25 cellular contexts compared by ENCODE assay signal in the genomic region with DNA sequence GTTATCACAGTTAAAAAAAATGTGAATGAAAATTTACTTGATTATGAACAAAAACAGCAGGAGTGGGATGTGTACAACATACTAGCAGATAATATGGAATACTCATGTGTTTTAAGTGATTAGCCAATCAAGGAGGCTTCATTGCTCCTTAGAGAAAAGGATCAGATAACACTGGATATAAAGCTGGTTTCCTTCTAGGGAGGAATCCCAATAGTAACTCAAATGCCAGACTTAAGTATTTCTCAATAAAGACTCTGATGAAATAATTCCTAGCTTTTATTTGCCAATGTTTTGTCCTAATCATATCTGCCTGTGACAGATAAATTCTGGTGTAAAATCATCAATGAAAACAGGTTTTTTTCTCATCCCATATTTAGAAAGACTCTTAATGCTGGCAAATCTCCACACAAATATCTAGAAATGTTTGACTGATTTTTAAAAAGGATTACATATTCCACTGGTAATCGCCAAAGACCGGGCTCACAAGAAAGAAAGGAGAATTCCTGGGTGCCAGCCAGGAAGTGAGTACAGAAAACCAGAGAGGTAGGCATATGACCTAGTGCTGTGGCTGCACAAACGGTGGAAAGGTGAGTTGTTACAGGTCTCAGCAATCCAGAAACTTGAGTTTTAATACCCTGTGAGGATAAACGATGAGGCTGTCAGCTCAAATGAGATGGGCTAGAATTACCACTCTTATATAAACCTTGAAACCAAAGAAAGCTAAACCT.
DNase-seq lines count a peak whose midpoint lies in the region; ATAC-seq and TF ChIP-seq lines count a peak whose summit lies in the region.
"Had no signal": no experiment of that assay in that cellular context is flagged by ENCODE, and none has a peak within 500 bp of the region (broad histone marks: within the 10 kb centered on the region; RNA-seq: fewer than 3 reads in every experiment).

No MANE protein-coding gene starts in this region.

- H3K9me3 Mint-ChIP-seq in activated T-helper 17 cell treated with anti-CD3 and anti-CD28 coated beads, Interleukin-2, amount 50 U/mL, for 72 hours: no peaks in the 10 kb centered on the region
- H3K9me3 Mint-ChIP-seq: CD8-positive, alpha-beta T cell; neural progenitor cell; T-helper 1 cell treated with Interleukin-12 subunit alpha and Interleukin-12 subunit beta and Interleukin-4 antibody, amounts not matched to agents 30 μg/mL and 1 μg/mL, for 36 hours had no signal

- H3K4me3 Mint-ChIP-seq in activated T-helper 17 cell treated with anti-CD3 and anti-CD28 coated beads, Interleukin-2, amount 50 U/mL, for 72 hours: no peak overlapping the region
- H3K4me3 Mint-ChIP-seq: CD8-positive, alpha-beta T cell; neural progenitor cell; T-helper 1 cell treated with Interleukin-12 subunit alpha and Interleukin-12 subunit beta and Interleukin-4 antibody, amounts not matched to agents 30 μg/mL and 1 μg/mL, for 36 hours had no signal

- TF ChIP-seq CTCF in AG09319 (IDR thresholded peaks at IDR 0.05; ENCODE audit: low read depth, low read length) (no peak), fibroblast of mammary gland (conservative IDR thresholded peaks at IDR 0.05; ENCODE audit: control insufficient read depth, insufficient read depth, low read depth, low read length) (no peak), omental fat pad (IDR thresholded peaks at IDR 0.05) (no peak)

- H3K4me3 ChIP-seq in fibroblast of mammary gland (ENCODE audit: control insufficient read depth, low read depth, low read length): no peak overlapping the region
- H3K4me3 ChIP-seq: mucosa of descending colon, neural progenitor cell, thoracic aorta had no signal

- H3K27ac Mint-ChIP-seq in activated T-helper 17 cell treated with anti-CD3 and anti-CD28 coated beads, Interleukin-2, amount 50 U/mL, for 72 hours: peak overlapping the region; percentile 20
- H3K27ac Mint-ChIP-seq: CD8-positive, alpha-beta T cell; neural progenitor cell; T-helper 1 cell treated with Interleukin-12 subunit alpha and Interleukin-12 subunit beta and Interleukin-4 antibody, amounts not matched to agents 30 μg/mL and 1 μg/mL, for 36 hours had no signal

- DNase-seq in AG09319 (ENCODE audit: extremely low read depth, low read depth) (peak; percentile 16), fibroblast of mammary gland (ENCODE audit: low read depth) (peak; percentile 56), omental fat pad (ENCODE audit: low spot score) (no peak), T1000 (lab: John Stamatoyannopoulos, UW) (no peak), NCI-H1436 (lab: John Stamatoyannopoulos, UW) (no peak)
- DNase-seq: activated CD8-positive, alpha-beta memory T cell treated with anti-CD3 and anti-CD28 coated beads, Interleukin-2, amount 50 U/mL, for 48 hours; activated gamma-delta T cell treated with Interleukin-2 at 50 U/mL for 16 hours; amniotic stem cell; CD8-positive, alpha-beta T cell; DMS79 treated with DMSO at 0.1 percent for 48 hours; effector CD8-positive, alpha-beta T cell; Karpas-422; left colon; NCI-H1092 treated with DMSO at 0.1 percent for 48 hours; NCI-H82; OCI-M1; SIG-M5 had no signal

- no peak for ATAC-seq in activated T-helper 17 cell treated with anti-CD3 and anti-CD28 coated beads, Interleukin-2, amount 50 U/mL, for 72 hours (replicated peaks)
- ATAC-seq in omental fat pad (ENCODE audit: low FRiP score) (peak; percentile 51), SK-N-SH treated with all-trans-retinoic acid at 6 μM for 48 hours (no peak), HG03571 (IDR thresholded peaks at IDR 0.05; ENCODE audit: unreplicated experiment) (no peak)
- ATAC-seq: CD8-positive, alpha-beta T cell; foreskin keratinocyte; left colon; mucosa of descending colon had no signal

- no peaks in the 10 kb centered on the region for H3K27me3 Mint-ChIP-seq in activated T-helper 17 cell treated with anti-CD3 and anti-CD28 coated beads, Interleukin-2, amount 50 U/mL, for 72 hours

- no peaks in the 10 kb centered on the region for H3K4me1 Mint-ChIP-seq in activated T-helper 17 cell treated with anti-CD3 and anti-CD28 coated beads, Interleukin-2, amount 50 U/mL, for 72 hours
- H3K4me1 Mint-ChIP-seq: neural progenitor cell had no signal

- H3K36me3 Mint-ChIP-seq in activated T-helper 17 cell treated with anti-CD3 and anti-CD28 coated beads, Interleukin-2, amount 50 U/mL, for 72 hours (ENCODE audit: low read depth): peaks cover 64% of the 10 kb centered on the region
- H3K36me3 Mint-ChIP-seq: neural progenitor cell had no signal

TF ChIP-seq in SK-N-SH treated with all-trans-retinoic acid at 6 μM for 48 hours, 23 proteins besides CTCF, POLR2A, EP300 and RAD21:
- TF ChIP-seq CSDC2 (CRISPR knock-in tag; IDR thresholded peaks at IDR 0.05) (no peak), TOX (CRISPR knock-in tag; IDR thresholded peaks at IDR 0.05; ENCODE audit: borderline replicate concordance) (no peak), SNAI2 (CRISPR knock-in tag; IDR thresholded peaks at IDR 0.05) (no peak), ZNF70 (CRISPR knock-in tag; IDR thresholded peaks at IDR 0.05) (no peak), BACH2 (CRISPR knock-in tag; IDR thresholded peaks at IDR 0.05; ENCODE audit: borderline replicate concordance) (no peak), ZNF8 (CRISPR knock-in tag; IDR thresholded peaks at IDR 0.05) (no peak), ZFP3 (CRISPR knock-in tag; IDR thresholded peaks at IDR 0.05) (no peak), TCF4 (CRISPR knock-in tag; IDR thresholded peaks at IDR 0.05; ENCODE audit: borderline replicate concordance) (no peak), PPARA (CRISPR knock-in tag; IDR thresholded peaks at IDR 0.05; ENCODE audit: borderline replicate concordance) (no peak), RARB (CRISPR knock-in tag; IDR thresholded peaks at IDR 0.05) (no peak), ZC3H10 (CRISPR knock-in tag; IDR thresholded peaks at IDR 0.05) (no peak), ZFP30 (CRISPR knock-in tag; IDR thresholded peaks at IDR 0.05) (no peak), OSR1 (CRISPR knock-in tag; IDR thresholded peaks at IDR 0.05) (no peak), GLIS3 (CRISPR knock-in tag; IDR thresholded peaks at IDR 0.05) (no peak)
- TF ChIP-seq, protein P1, sequence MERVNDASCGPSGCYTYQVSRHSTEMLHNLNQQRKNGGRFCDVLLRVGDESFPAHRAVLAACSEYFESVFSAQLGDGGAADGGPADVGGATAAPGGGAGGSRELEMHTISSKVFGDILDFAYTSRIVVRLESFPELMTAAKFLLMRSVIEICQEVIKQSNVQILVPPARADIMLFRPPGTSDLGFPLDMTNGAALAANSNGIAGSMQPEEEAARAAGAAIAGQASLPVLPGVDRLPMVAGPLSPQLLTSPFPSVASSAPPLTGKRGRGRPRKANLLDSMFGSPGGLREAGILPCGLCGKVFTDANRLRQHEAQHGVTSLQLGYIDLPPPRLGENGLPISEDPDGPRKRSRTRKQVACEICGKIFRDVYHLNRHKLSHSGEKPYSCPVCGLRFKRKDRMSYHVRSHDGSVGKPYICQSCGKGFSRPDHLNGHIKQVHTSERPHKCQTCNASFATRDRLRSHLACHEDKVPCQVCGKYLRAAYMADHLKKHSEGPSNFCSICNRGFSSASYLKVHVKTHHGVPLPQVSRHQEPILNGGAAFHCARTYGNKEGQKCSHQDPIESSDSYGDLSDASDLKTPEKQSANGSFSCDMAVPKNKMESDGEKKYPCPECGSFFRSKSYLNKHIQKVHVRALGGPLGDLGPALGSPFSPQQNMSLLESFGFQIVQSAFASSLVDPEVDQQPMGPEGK (CRISPR knock-in tag; IDR thresholded peaks at IDR 0.05; ENCODE audit: borderline replicate concordance): no peak
- TF ChIP-seq, protein P2, sequence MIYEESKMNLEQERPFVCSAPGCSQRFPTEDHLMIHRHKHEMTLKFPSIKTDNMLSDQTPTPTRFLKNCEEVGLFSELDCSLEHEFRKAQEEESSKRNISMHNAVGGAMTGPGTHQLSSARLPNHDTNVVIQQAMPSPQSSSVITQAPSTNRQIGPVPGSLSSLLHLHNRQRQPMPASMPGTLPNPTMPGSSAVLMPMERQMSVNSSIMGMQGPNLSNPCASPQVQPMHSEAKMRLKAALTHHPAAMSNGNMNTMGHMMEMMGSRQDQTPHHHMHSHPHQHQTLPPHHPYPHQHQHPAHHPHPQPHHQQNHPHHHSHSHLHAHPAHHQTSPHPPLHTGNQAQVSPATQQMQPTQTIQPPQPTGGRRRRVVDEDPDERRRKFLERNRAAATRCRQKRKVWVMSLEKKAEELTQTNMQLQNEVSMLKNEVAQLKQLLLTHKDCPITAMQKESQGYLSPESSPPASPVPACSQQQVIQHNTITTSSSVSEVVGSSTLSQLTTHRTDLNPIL (CRISPR knock-in tag; IDR thresholded peaks at IDR 0.05; ENCODE audit: low read depth): no peak
- TF ChIP-seq, protein P3, sequence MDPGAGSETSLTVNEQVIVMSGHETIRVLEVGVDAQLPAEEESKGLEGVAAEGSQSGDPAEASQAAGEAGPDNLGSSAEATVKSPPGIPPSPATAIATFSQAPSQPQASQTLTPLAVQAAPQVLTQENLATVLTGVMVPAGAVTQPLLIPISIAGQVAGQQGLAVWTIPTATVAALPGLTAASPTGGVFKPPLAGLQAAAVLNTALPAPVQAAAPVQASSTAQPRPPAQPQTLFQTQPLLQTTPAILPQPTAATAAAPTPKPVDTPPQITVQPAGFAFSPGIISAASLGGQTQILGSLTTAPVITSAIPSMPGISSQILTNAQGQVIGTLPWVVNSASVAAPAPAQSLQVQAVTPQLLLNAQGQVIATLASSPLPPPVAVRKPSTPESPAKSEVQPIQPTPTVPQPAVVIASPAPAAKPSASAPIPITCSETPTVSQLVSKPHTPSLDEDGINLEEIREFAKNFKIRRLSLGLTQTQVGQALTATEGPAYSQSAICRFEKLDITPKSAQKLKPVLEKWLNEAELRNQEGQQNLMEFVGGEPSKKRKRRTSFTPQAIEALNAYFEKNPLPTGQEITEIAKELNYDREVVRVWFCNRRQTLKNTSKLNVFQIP (CRISPR knock-in tag; IDR thresholded peaks at IDR 0.05; ENCODE audit: borderline replicate concordance, low read depth): no peak
- TF ChIP-seq, protein P4, sequence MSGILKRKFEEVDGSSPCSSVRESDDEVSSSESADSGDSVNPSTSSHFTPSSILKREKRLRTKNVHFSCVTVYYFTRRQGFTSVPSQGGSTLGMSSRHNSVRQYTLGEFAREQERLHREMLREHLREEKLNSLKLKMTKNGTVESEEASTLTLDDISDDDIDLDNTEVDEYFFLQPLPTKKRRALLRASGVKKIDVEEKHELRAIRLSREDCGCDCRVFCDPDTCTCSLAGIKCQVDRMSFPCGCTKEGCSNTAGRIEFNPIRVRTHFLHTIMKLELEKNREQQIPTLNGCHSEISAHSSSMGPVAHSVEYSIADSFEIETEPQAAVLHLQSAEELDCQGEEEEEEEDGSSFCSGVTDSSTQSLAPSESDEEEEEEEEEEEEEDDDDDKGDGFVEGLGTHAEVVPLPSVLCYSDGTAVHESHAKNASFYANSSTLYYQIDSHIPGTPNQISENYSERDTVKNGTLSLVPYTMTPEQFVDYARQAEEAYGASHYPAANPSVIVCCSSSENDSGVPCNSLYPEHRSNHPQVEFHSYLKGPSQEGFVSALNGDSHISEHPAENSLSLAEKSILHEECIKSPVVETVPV (CRISPR knock-in tag; IDR thresholded peaks at IDR 0.05): no peak

Comparison
In these comparisons a context has a peak if more than half of its experiments do, and no peak if none do; other contexts are left out.
1. DNase-seq: peak in AG09319 (single experiment) and fibroblast of mammary gland (single experiment); none in omental fat pad (single experiment), T1000 (single experiment) and NCI-H1436 (single experiment).